Comparison of ENCODE assay signal across 1 cellular context in the genomic region with DNA sequence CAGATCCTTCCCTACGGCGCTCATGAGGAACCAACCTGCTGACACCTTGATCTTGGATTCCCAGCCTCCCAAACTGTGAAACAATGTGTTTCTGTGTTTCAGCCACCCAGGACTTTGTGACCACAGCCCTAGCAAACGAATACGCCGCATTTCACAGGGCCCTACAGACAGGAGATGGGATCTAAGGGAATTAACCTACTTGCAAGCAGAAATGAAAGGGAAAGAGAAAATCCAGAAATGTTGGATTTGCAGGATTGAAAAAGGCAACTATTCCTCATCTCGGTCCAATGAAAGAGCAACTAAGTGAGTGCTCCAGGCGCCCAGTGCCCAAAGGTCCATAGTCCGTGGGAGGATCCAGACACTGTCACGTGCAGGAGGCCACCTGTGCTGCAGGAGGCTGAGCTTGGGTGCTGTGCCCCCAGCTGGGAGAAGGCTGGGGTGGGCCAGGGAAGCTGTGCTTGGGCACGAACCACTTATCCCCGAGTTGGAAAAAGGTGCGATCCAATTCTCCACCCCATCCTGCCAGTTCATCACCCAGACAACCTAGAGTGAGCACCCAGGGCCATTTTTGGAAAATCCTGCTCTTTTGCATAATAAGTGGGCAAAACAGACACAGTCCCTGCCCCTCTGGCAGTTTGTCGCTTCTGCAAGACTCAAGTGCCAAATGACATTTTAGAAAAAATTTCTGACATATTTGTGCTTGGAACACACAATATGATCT.
TF ChIP-seq lines count a peak whose summit lies in the region.

No MANE protein-coding gene starts in this region.

TF ChIP-seq in GM23338, 12 proteins besides CTCF, POLR2A, EP300 and RAD21 (continued from another document):
- TF ChIP-seq, protein P1, sequence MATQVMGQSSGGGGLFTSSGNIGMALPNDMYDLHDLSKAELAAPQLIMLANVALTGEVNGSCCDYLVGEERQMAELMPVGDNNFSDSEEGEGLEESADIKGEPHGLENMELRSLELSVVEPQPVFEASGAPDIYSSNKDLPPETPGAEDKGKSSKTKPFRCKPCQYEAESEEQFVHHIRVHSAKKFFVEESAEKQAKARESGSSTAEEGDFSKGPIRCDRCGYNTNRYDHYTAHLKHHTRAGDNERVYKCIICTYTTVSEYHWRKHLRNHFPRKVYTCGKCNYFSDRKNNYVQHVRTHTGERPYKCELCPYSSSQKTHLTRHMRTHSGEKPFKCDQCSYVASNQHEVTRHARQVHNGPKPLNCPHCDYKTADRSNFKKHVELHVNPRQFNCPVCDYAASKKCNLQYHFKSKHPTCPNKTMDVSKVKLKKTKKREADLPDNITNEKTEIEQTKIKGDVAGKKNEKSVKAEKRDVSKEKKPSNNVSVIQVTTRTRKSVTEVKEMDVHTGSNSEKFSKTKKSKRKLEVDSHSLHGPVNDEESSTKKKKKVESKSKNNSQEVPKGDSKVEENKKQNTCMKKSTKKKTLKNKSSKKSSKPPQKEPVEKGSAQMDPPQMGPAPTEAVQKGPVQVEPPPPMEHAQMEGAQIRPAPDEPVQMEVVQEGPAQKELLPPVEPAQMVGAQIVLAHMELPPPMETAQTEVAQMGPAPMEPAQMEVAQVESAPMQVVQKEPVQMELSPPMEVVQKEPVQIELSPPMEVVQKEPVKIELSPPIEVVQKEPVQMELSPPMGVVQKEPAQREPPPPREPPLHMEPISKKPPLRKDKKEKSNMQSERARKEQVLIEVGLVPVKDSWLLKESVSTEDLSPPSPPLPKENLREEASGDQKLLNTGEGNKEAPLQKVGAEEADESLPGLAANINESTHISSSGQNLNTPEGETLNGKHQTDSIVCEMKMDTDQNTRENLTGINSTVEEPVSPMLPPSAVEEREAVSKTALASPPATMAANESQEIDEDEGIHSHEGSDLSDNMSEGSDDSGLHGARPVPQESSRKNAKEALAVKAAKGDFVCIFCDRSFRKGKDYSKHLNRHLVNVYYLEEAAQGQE (IDR thresholded peaks at IDR 0.05; ENCODE audit: unreplicated experiment): no peak
- TF ChIP-seq, protein P2, sequence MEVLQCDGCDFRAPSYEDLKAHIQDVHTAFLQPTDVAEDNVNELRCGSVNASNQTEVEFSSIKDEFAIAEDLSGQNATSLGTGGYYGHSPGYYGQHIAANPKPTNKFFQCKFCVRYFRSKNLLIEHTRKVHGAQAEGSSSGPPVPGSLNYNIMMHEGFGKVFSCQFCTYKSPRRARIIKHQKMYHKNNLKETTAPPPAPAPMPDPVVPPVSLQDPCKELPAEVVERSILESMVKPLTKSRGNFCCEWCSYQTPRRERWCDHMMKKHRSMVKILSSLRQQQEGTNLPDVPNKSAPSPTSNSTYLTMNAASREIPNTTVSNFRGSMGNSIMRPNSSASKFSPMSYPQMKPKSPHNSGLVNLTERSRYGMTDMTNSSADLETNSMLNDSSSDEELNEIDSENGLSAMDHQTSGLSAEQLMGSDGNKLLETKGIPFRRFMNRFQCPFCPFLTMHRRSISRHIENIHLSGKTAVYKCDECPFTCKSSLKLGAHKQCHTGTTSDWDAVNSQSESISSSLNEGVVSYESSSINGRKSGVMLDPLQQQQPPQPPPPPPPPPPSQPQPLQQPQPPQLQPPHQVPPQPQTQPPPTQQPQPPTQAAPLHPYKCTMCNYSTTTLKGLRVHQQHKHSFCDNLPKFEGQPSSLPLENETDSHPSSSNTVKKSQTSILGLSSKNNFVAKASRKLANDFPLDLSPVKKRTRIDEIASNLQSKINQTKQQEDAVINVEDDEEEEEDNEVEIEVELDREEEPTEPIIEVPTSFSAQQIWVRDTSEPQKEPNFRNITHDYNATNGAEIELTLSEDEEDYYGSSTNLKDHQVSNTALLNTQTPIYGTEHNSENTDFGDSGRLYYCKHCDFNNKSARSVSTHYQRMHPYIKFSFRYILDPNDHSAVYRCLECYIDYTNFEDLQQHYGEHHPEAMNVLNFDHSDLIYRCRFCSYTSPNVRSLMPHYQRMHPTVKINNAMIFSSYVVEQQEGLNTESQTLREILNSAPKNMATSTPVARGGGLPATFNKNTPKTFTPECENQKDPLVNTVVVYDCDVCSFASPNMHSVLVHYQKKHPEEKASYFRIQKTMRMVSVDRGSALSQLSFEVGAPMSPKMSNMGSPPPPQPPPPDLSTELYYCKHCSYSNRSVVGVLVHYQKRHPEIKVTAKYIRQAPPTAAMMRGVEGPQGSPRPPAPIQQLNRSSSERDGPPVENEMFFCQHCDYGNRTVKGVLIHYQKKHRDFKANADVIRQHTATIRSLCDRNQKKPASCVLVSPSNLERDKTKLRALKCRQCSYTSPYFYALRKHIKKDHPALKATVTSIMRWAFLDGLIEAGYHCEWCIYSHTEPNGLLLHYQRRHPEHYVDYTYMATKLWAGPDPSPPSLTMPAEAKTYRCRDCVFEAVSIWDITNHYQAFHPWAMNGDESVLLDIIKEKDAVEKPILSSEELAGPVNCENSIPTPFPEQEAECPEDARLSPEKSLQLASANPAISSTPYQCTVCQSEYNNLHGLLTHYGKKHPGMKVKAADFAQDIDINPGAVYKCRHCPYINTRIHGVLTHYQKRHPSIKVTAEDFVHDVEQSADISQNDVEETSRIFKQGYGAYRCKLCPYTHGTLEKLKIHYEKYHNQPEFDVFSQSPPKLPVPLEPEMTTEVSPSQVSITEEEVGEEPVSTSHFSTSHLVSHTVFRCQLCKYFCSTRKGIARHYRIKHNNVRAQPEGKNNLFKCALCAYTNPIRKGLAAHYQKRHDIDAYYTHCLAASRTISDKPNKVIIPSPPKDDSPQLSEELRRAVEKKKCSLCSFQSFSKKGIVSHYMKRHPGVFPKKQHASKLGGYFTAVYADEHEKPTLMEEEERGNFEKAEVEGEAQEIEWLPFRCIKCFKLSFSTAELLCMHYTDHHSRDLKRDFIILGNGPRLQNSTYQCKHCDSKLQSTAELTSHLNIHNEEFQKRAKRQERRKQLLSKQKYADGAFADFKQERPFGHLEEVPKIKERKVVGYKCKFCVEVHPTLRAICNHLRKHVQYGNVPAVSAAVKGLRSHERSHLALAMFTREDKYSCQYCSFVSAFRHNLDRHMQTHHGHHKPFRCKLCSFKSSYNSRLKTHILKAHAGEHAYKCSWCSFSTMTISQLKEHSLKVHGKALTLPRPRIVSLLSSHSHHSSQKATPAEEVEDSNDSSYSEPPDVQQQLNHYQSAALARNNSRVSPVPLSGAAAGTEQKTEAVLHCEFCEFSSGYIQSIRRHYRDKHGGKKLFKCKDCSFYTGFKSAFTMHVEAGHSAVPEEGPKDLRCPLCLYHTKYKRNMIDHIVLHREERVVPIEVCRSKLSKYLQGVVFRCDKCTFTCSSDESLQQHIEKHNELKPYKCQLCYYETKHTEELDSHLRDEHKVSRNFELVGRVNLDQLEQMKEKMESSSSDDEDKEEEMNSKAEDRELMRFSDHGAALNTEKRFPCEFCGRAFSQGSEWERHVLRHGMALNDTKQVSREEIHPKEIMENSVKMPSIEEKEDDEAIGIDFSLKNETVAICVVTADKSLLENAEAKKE (CRISPR knock-in tag; IDR thresholded peaks at IDR 0.05): no peak
- TF ChIP-seq ZNF114 (CRISPR knock-in tag; IDR thresholded peaks at IDR 0.05): no peak
- no peak for TF ChIP-seq ZNF331 (CRISPR knock-in tag; IDR thresholded peaks at IDR 0.05; ENCODE audit: low read depth)
